In the genomic region with DNA sequence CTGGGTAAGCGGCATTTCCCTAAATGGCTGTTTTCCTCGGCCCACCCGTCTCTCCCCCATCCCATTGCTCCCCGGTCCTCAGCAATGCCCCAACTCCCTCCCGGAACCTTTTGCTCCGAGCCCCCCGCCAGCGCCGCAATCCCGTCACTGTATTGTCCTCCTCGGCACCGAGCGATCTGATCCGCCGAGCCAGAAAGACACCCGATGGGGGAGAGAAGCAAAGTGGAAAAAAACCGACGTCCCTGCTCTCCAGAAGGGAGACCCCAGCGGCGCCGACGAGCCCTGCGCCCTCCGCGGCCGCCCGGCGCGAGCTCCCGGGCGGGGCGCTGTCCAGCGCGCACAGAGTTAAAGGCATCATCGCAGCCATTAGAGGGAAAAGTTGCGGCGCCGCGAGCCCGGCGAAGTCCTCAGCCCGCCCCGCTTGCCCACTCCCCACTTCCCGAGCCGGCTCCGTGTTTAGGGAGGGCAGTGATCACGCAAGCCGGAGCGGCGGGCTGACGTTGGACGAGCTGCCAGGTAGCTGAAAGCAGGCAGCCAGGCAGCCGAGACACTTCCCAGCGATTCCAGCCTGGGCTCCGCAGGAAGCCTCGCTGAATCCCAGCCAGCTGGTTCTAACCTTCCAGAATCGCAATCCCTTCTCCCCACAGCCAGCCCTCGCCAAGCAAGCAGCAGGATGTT, we compare ENCODE assay signal across 1 cellular context.
TF ChIP-seq lines count a peak whose summit lies in the region.

A gene with protein sequence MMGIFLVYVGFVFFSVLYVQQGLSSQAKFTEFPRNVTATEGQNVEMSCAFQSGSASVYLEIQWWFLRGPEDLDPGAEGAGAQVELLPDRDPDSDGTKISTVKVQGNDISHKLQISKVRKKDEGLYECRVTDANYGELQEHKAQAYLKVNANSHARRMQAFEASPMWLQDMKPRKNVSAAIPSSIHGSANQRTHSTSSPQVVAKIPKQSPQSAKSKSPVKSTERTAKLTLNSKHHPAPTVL (plus strand): TSS at position 435 of the 678 bp plus-strand sequence. CDS start 356 bp downstream, outside the sequence.

TF ChIP-seq in endothelial cell of umbilical vein, 7 proteins besides CTCF, POLR2A, EP300 and RAD21:
- peak; percentile 13 for TF ChIP-seq EZH2 (IDR thresholded peaks at IDR 0.05; ENCODE audit: borderline replicate concordance, low read depth, low read length, severe bottlenecking)
- TF ChIP-seq, protein P1, sequence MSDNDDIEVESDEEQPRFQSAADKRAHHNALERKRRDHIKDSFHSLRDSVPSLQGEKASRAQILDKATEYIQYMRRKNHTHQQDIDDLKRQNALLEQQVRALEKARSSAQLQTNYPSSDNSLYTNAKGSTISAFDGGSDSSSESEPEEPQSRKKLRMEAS (IDR thresholded peaks at IDR 0.05; ENCODE audit: insufficient read depth, insufficient read length) = no peak
